ENCODE assay signal across 9 cellular contexts in genomic region chr3:128800241-128801187, GRCh38.
DNase-seq lines count a peak whose midpoint lies in the region; ATAC-seq and FAIRE-seq lines count a peak whose summit lies in the region.
"Had no signal": no experiment of that assay in that cellular context is flagged by ENCODE, and none has a peak within 500 bp of the region (broad histone marks: within the 10 kb centered on the region; RNA-seq: fewer than 3 reads in every experiment).

No MANE protein-coding gene starts in this region.

- intact Hi-C loops in head of caudate nucleus (cut with DNase I): no loop called here

- peak overlapping the region; percentile 58 for H3K4me3 Mint-ChIP-seq in activated CD8-positive, alpha-beta T cell treated with anti-CD3 and anti-CD28 coated beads, Interleukin-2, amount 10 ng/mL, durations not matched to agents 7 days and 5 days

- CTCF ChIA-PET in activated CD8-positive, alpha-beta T cell treated with anti-CD3 and anti-CD28 coated beads, Interleukin-2, amount 10 ng/mL, durations not matched to agents 7 days and 5 days (lab: Charles Lee): interaction anchor here (0.7 to 10.7 kb wide), 11 partner anchors 14 to 183 kb away, joined by 3 to 256 read pairs (median 4); no protein-coding TSS in a partner anchor

- H3K9me3 Mint-ChIP-seq in activated CD8-positive, alpha-beta T cell treated with anti-CD3 and anti-CD28 coated beads, Interleukin-2, amount 10 ng/mL, durations not matched to agents 7 days and 5 days (ENCODE audit: insufficient read depth): no peaks in the 10 kb centered on the region

- H3K4me1 Mint-ChIP-seq in activated CD8-positive, alpha-beta T cell treated with anti-CD3 and anti-CD28 coated beads, Interleukin-2, amount 10 ng/mL, durations not matched to agents 7 days and 5 days (ENCODE audit: low read depth): peaks cover 73% of the 10 kb centered on the region

- FAIRE-seq in GM18507 (lab: Jason Lieb, UNC): peak; percentile 70

- no peak for DNase-seq in GM18507 (ENCODE audit: extremely low spot score, insufficient read length, low read depth)
- DNase-seq in activated CD8-positive, alpha-beta T cell treated with anti-CD3 and anti-CD28 coated beads, Interleukin-2, amount 10 ng/mL, durations not matched to agents 7 days and 5 days: peak; percentile 53
- DNase-seq in head of caudate nucleus: peak in 40 of 42 donors; percentile 25 to 81 (median 56)
- peak; percentile 27 to 36 for DNase-seq in stimulated activated CD4-positive, alpha-beta T cell treated with anti-CD3 and anti-CD28 coated beads, Interleukin-1b, Interleukin-23, amount 100 ng/mL, for 4 hours (ENCODE audit: low read depth in 2 of 2)
- no peak for DNase-seq in T-helper 9 cell
- no peak for DNase-seq in AG08396 (ENCODE audit: low spot score)
- no peak for DNase-seq in DMS 273 (lab: John Stamatoyannopoulos, UW; ENCODE audit: unreplicated experiment)
- DNase-seq: NCI-H1417 treated with DMSO at 0.1 percent for 48 hours had no signal

- peaks cover 59% of the 10 kb centered on the region for H3K36me3 Mint-ChIP-seq in activated CD8-positive, alpha-beta T cell treated with anti-CD3 and anti-CD28 coated beads, Interleukin-2, amount 10 ng/mL, durations not matched to agents 7 days and 5 days (ENCODE audit: low read depth)

- POLR2A ChIA-PET in activated CD8-positive, alpha-beta T cell treated with anti-CD3 and anti-CD28 coated beads, Interleukin-2, amount 10 ng/mL, durations not matched to agents 7 days and 5 days (lab: Charles Lee): interaction anchor here (1.3 to 2.2 kb wide), 4 partner anchors 11 to 120 kb away, joined by 4 to 7 read pairs (median 5); no protein-coding TSS in a partner anchor

- peak overlapping the region; percentile 86 for H3K27ac Mint-ChIP-seq in activated CD8-positive, alpha-beta T cell treated with anti-CD3 and anti-CD28 coated beads, Interleukin-2, amount 10 ng/mL, durations not matched to agents 7 days and 5 days

- ATAC-seq in activated CD8-positive, alpha-beta T cell treated with anti-CD3 and anti-CD28 coated beads, Interleukin-2, amount 10 ng/mL, durations not matched to agents 7 days and 5 days: peak; percentile 47
- no peak for ATAC-seq in HG02759 (IDR thresholded peaks at IDR 0.05; ENCODE audit: unreplicated experiment)

- H3K27me3 Mint-ChIP-seq in activated CD8-positive, alpha-beta T cell treated with anti-CD3 and anti-CD28 coated beads, Interleukin-2, amount 10 ng/mL, durations not matched to agents 7 days and 5 days (ENCODE audit: low read depth): no peaks in the 10 kb centered on the region

Comparison
In these comparisons a context has a peak if more than half of its experiments do, and no peak if none do; other contexts are left out.
1. DNase-seq: peak in activated CD8-positive, alpha-beta T cell treated with anti-CD3 and anti-CD28 coated beads, Interleukin-2, amount 10 ng/mL, durations not matched to agents 7 days and 5 days (single experiment), head of caudate nucleus (40 of 42) and stimulated activated CD4-positive, alpha-beta T cell treated with anti-CD3 and anti-CD28 coated beads, Interleukin-1b, Interleukin-23, amount 100 ng/mL, for 4 hours (2 of 2); none in GM18507 (single experiment), T-helper 9 cell (single experiment), AG08396 (single experiment) and DMS 273 (single experiment).